20 cellular contexts compared by ENCODE assay signal in the genomic region with DNA sequence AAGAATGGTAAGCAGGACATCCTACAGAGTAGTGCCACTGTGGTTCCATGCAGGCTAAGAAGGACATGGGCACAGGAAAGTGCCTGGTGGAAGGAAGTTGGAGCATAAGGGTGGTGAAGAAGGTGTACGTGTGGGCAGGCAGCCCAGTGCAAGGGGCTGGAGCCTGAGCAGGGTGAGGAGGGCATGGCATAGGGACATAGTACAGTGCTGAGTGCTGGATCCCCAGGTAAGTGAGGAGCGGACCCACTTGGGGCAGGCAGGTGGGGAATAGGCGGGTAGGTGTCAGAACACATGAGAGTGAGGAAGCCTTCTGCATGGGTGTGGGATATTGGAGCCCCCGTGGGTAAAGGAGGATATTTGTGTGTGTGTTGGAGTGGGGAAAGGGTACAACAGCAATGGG. TPM values are rescaled to one million over a fixed set of nuclear protein-coding genes. Genes with fewer than 3 reads are reported as not detected.
DNase-seq lines count a peak whose midpoint lies in the region; ATAC-seq and TF ChIP-seq lines count a peak whose summit lies in the region.
"Had no signal": no experiment of that assay in that cellular context is flagged by ENCODE, and none has a peak within 500 bp of the region (broad histone marks: within the 10 kb centered on the region; RNA-seq: fewer than 3 reads in every experiment).

No MANE protein-coding gene starts in this region.

- H4K12ac ChIP-seq in trophoblast cell (ENCODE audit: low read depth, low read length) = no peak overlapping the region

- peak overlapping the region; percentile 22 for H2AK5ac ChIP-seq in trophoblast cell (ENCODE audit: low read length)

- TF ChIP-seq CTCF in GM10266 (IDR thresholded peaks at IDR 0.05; ENCODE audit: control insufficient read depth, insufficient read depth, low read depth, missing control alignments) = no peak
- TF ChIP-seq CTCF in MCF 10A (IDR thresholded peaks at IDR 0.05; ENCODE audit: unreplicated experiment) = no peak

- H3K36me3 ChIP-seq in trophoblast cell (ENCODE audit: control insufficient read depth in 1 of 2, insufficient read depth in 2 of 2, low read length in 2 of 2) = no peaks in the 10 kb centered on the region
- H3K36me3 ChIP-seq: BE2C, HAP-1 had no signal

- H3K27ac ChIP-seq in trophoblast cell (ENCODE audit: low read depth, low read length) = no peak overlapping the region

- no peak overlapping the region for H4K8ac ChIP-seq in trophoblast cell (ENCODE audit: low read depth, low read length)

- no peak overlapping the region for H3K4ac ChIP-seq in trophoblast cell (ENCODE audit: low read depth, low read length)

- no peak overlapping the region for H2AFZ ChIP-seq in trophoblast cell (ENCODE audit: insufficient read depth, low read length, poor library complexity)

- ATAC-seq in activated naive CD8-positive, alpha-beta T cell treated with anti-CD3 and anti-CD28 coated beads, Interleukin-2, amount 50 U/mL, for 24 hours = peak; percentile 33
- ATAC-seq in stimulated activated naive CD8-positive, alpha-beta T cell treated with anti-CD3 and anti-CD28 coated beads, Interleukin-15, Interleukin-2, amounts not matched to agents 100 U/mL and 50 U/mL, for 24 hours = peak; percentile 32
- ATAC-seq: GM12878, HepG2 had no signal

- BruUV-seq in MCF 10A (replicated peaks; lab: Mats Ljungman, UMichigan) = no TSS peak

- CTCF ChIA-PET in MCF 10A (lab: Yijun Ruan, JAX) = no interaction called here

- no peak for DNase-seq in activated naive CD8-positive, alpha-beta T cell treated with anti-CD3 and anti-CD28 coated beads, Interleukin-2, amount 50 U/mL, for 24 hours
- DNase-seq in activated naive CD8-positive, alpha-beta T cell treated with anti-CD3 and anti-CD28 coated beads for 36 hours = no peak
- no peak for DNase-seq in trophoblast cell
- DNase-seq in stimulated activated naive CD8-positive, alpha-beta T cell treated with anti-CD3 and anti-CD28 coated beads, Interleukin-15, Interleukin-2, amounts not matched to agents 100 U/mL and 50 U/mL, for 24 hours = no peak
- DNase-seq in GM10266 (ENCODE audit: extremely low spot score) = no peak
- DNase-seq in MCF 10A (ENCODE audit: unreplicated experiment) = no peak
- DNase-seq in NCI-H446 (lab: John Stamatoyannopoulos, UW) = no peak
- DNase-seq: ACHN; BE2C; C1 segment of cervical spinal cord; Caco-2; CD4-positive, alpha-beta T cell; DMS79; GDM1 had no signal

- no peaks in the 10 kb centered on the region for H3K9me3 ChIP-seq in trophoblast cell (ENCODE audit: insufficient read depth, low read depth, low read length)
- H3K9me3 ChIP-seq: BE2C, Caco-2, HAP-1 had no signal

- H3K14ac ChIP-seq in trophoblast cell (ENCODE audit: low read length) = peak overlapping the region; percentile 6

- H3K4me2 ChIP-seq in trophoblast cell (ENCODE audit: low read length) = no peak overlapping the region

- H3K18ac ChIP-seq in trophoblast cell (ENCODE audit: low read length) = no peak overlapping the region

- WGBS in trophoblast cell (ENCODE audit: extremely low coverage, insufficient coverage, insufficient read length) = no CpG with 5 or more reads among the region's 4 CpGs

- no peak overlapping the region for H3K4me3 Mint-ChIP-seq in activated naive CD8-positive, alpha-beta T cell treated with anti-CD3 and anti-CD28 coated beads, Interleukin-2, amount 50 U/mL, for 24 hours
- no peak overlapping the region for H3K4me3 Mint-ChIP-seq in activated naive CD8-positive, alpha-beta T cell treated with anti-CD3 and anti-CD28 coated beads for 36 hours
- no peak overlapping the region for H3K4me3 Mint-ChIP-seq in MCF 10A (ENCODE audit: unreplicated experiment)
- H3K4me3 Mint-ChIP-seq: CD4-positive, alpha-beta T cell; IgD-negative memory B cell had no signal

- no peak overlapping the region for H3K27ac Mint-ChIP-seq in activated naive CD8-positive, alpha-beta T cell treated with anti-CD3 and anti-CD28 coated beads, Interleukin-2, amount 50 U/mL, for 24 hours
- no peak overlapping the region for H3K27ac Mint-ChIP-seq in activated naive CD8-positive, alpha-beta T cell treated with anti-CD3 and anti-CD28 coated beads for 36 hours
- no peak overlapping the region for H3K27ac Mint-ChIP-seq in MCF 10A (ENCODE audit: low read depth, unreplicated experiment)
- H3K27ac Mint-ChIP-seq: CD4-positive, alpha-beta T cell had no signal

- H2BK12ac ChIP-seq in trophoblast cell (ENCODE audit: low read length) = no peak overlapping the region

- POLR2A ChIA-PET in MCF 10A (lab: Yijun Ruan, JAX) = no interaction called here

- H3K79me2 ChIP-seq in trophoblast cell (ENCODE audit: control insufficient read depth, insufficient read depth, low read length, poor library complexity) = no peaks in the 10 kb centered on the region

- H3K79me1 ChIP-seq in trophoblast cell (ENCODE audit: low read length) = no peaks in the 10 kb centered on the region

- no peak overlapping the region for H3K23ac ChIP-seq in trophoblast cell (ENCODE audit: low read length)

- H3K4me3 ChIP-seq in trophoblast cell (ENCODE audit: low read depth, low read length) = no peak overlapping the region
- H3K4me3 ChIP-seq: GM12878, HAP-1 had no signal

- H3K36me3 Mint-ChIP-seq in activated naive CD8-positive, alpha-beta T cell treated with anti-CD3 and anti-CD28 coated beads, Interleukin-2, amount 50 U/mL, for 24 hours (ENCODE audit: low read depth) = no peaks in the 10 kb centered on the region
- H3K36me3 Mint-ChIP-seq in activated naive CD8-positive, alpha-beta T cell treated with anti-CD3 and anti-CD28 coated beads for 36 hours = no peaks in the 10 kb centered on the region
- no peaks in the 10 kb centered on the region for H3K36me3 Mint-ChIP-seq in MCF 10A (ENCODE audit: insufficient read depth, unreplicated experiment)
- H3K36me3 Mint-ChIP-seq: IgD-negative memory B cell had no signal

- H2BK120ac ChIP-seq in trophoblast cell (ENCODE audit: insufficient read depth, low read length, poor library complexity) = no peak overlapping the region

- H4K91ac ChIP-seq in trophoblast cell (ENCODE audit: low read depth, low read length) = no peak overlapping the region

- H3K4me1 Mint-ChIP-seq in activated naive CD8-positive, alpha-beta T cell treated with anti-CD3 and anti-CD28 coated beads, Interleukin-2, amount 50 U/mL, for 24 hours = no peaks in the 10 kb centered on the region
- H3K4me1 Mint-ChIP-seq in activated naive CD8-positive, alpha-beta T cell treated with anti-CD3 and anti-CD28 coated beads for 36 hours = no peaks in the 10 kb centered on the region
- H3K4me1 Mint-ChIP-seq in MCF 10A (ENCODE audit: insufficient read depth, unreplicated experiment) = no peaks in the 10 kb centered on the region
- H3K4me1 Mint-ChIP-seq: IgD-negative memory B cell had no signal

- intact Hi-C loops in MCF 10A (cut with micrococcal nuclease) = no loop called here

- no peak overlapping the region for H3K9ac ChIP-seq in trophoblast cell (ENCODE audit: low read length)

- no peaks in the 10 kb centered on the region for H3K27me3 ChIP-seq in trophoblast cell (ENCODE audit: insufficient read depth, low read length)
- H3K27me3 ChIP-seq: BE2C had no signal

- H3K9me3 Mint-ChIP-seq in activated naive CD8-positive, alpha-beta T cell treated with anti-CD3 and anti-CD28 coated beads, Interleukin-2, amount 50 U/mL, for 24 hours = no peaks in the 10 kb centered on the region
- H3K9me3 Mint-ChIP-seq in activated naive CD8-positive, alpha-beta T cell treated with anti-CD3 and anti-CD28 coated beads for 36 hours = no peaks in the 10 kb centered on the region
- no peaks in the 10 kb centered on the region for H3K9me3 Mint-ChIP-seq in MCF 10A (ENCODE audit: unreplicated experiment)
- H3K9me3 Mint-ChIP-seq: CD4-positive, alpha-beta T cell; IgD-negative memory B cell had no signal

- H3K4me1 ChIP-seq in trophoblast cell (ENCODE audit: control insufficient read depth in 1 of 2, insufficient read depth in 2 of 2, low read length in 2 of 2) = no peaks in the 10 kb centered on the region
- H3K4me1 ChIP-seq: BE2C, Caco-2, HAP-1 had no signal

- H2BK5ac ChIP-seq in trophoblast cell (ENCODE audit: low read depth, low read length, poor library complexity) = no peak overlapping the region

- H3K27me3 Mint-ChIP-seq in activated naive CD8-positive, alpha-beta T cell treated with anti-CD3 and anti-CD28 coated beads, Interleukin-2, amount 50 U/mL, for 24 hours = no peaks in the 10 kb centered on the region
- H3K27me3 Mint-ChIP-seq in activated naive CD8-positive, alpha-beta T cell treated with anti-CD3 and anti-CD28 coated beads for 36 hours = peaks cover 8% of the 10 kb centered on the region
- no peaks in the 10 kb centered on the region for H3K27me3 Mint-ChIP-seq in MCF 10A (ENCODE audit: insufficient read depth, unreplicated experiment)
- H3K27me3 Mint-ChIP-seq: CD4-positive, alpha-beta T cell; IgD-negative memory B cell had no signal

RNA-seq across cellular contexts. Expression of gene LRRC53, which starts 15.7 kb away (rescaled TPM):
- total RNA-seq in activated naive CD8-positive, alpha-beta T cell treated with anti-CD3 and anti-CD28 coated beads for 36 hours = not detected
- polyA plus RNA-seq in trophoblast cell (2013) = 0.71 and 0.92 TPM in 2 replicates
- not detected in 2 replicates for total RNA-seq in MCF 10A (2022)
- total RNA-seq: Caco-2; CD4-positive, alpha-beta T cell; Daoy; GM12878; H4; HepG2 had no signal
- polyA plus RNA-seq: GM12878, HepG2, IgD-negative memory B cell had no signal
